10 cellular contexts compared by ENCODE assay signal in genomic region chr6:41426888-41427641, GRCh38.
A peak's percentile ranks its signal among the peaks of the same experiment; 100 is the strongest.
DNase-seq lines count a peak whose midpoint lies in the region; ATAC-seq and TF ChIP-seq lines count a peak whose summit lies in the region.
"Had no signal": no experiment of that assay in that cellular context is flagged by ENCODE, and none has a peak within 500 bp of the region (broad histone marks: within the 10 kb centered on the region; RNA-seq: fewer than 3 reads in every experiment).

No MANE protein-coding gene starts in this region.

- H3K79me2 ChIP-seq in HCT116 (ENCODE audit: insufficient read depth, low read length): no peaks in the 10 kb centered on the region

- TF ChIP-seq POLR2A in HCT116 (IDR thresholded peaks at IDR 0.05; ENCODE audit: borderline replicate concordance, extremely low read depth, insufficient read depth, insufficient read length) (no peak), body of pancreas (IDR thresholded peaks at IDR 0.05) (no peak)

- H2AFZ ChIP-seq in HCT116 (ENCODE audit: low read depth, low read length, poor library complexity, severe bottlenecking): no peak overlapping the region

- RAD21 ChIA-PET in HCT116 (lab: Charles Lee; ENCODE audit: low non-redundant PET in 1 of 2, low total read pairs in 2 of 2, uncharacterized antibody in 2 of 2, unreplicated experiment in 2 of 2): no interaction called here

- H3K27ac ChIP-seq in HCT116 (ENCODE audit: low read depth, low read length) (no peak overlapping the region; the same call in 1 of the 2 replicates), body of pancreas (peak overlapping the region; percentile 76 to 94 (median 94)), left lung (peak overlapping the region in 1 of 2 donors; percentile 37), subcutaneous abdominal adipose tissue (ENCODE audit: low read depth, low read length) (no peak overlapping the region)

- POLR2A ChIA-PET in HCT116 (lab: Charles Lee): no interaction called here

- ATAC-seq in HCT116 (no peak), body of pancreas (no peak), left lung (no peak), GM19395 (IDR thresholded peaks at IDR 0.05; ENCODE audit: unreplicated experiment) (no peak), GM21360 (IDR thresholded peaks at IDR 0.05; ENCODE audit: unreplicated experiment) (no peak), HG03571 (IDR thresholded peaks at IDR 0.05; ENCODE audit: unreplicated experiment) (no peak)

- CTCF ChIA-PET in HCT116 (lab: Charles Lee): interaction anchor here (1.4 kb wide), 1 partner anchor 165 kb away, joined by 3 read pairs; no protein-coding TSS in a partner anchor

- WGBS in body of pancreas, 2 donors: 41 to 76% methylated on average over 21 to 28 of the region's 30 CpGs

- TF ChIP-seq CTCF in HCT116 (IDR thresholded peaks at IDR 0.05 in 2 of 3, conservative IDR thresholded peaks at IDR 0.05 in 1 of 3; ENCODE audit: borderline replicate concordance in 1 of 3, insufficient read depth in 1 of 3, low read depth in 2 of 3, low read length in 2 of 3) (no peak), body of pancreas (IDR thresholded peaks at IDR 0.05) (no peak), left lung (IDR thresholded peaks at IDR 0.05) (no peak)

- H3K27me3 ChIP-seq in HCT116 (ENCODE audit: insufficient read depth, low read length) (no peaks in the 10 kb centered on the region), body of pancreas (no peaks in the 10 kb centered on the region), left lung (peaks cover 16 to 64% of the 10 kb centered on the region in 2 donors), subcutaneous abdominal adipose tissue (ENCODE audit: control insufficient read depth in 5 of 5, insufficient read depth in 4 of 5, low read length in 5 of 5) (peaks cover 0 to 10% (median 3%) of the 10 kb centered on the region in 5 donors)

- intact Hi-C loops in HCT116 (cut with micrococcal nuclease) (no loop called here), body of pancreas (cut with DNase I) (no loop called here), left lung (cut with DNase I) (loop anchor here in 1 of 2 donors (10.0 kb wide), 1 partner anchor 168 kb away; no protein-coding TSS in a partner anchor)

- no TSS peak for BruUV-seq in HCT116 (replicated peaks; lab: Mats Ljungman, UMichigan)

- H3K4me1 ChIP-seq in HCT116 (ENCODE audit: control insufficient read depth in 1 of 2, insufficient read depth in 2 of 2, low read length in 2 of 2) (peaks cover 36 to 55% of the 10 kb centered on the region in 2 experiments), body of pancreas (peaks cover 22% of the 10 kb centered on the region), left lung (peaks cover 8 to 30% of the 10 kb centered on the region in 2 donors), subcutaneous abdominal adipose tissue (ENCODE audit: control insufficient read depth in 5 of 5, insufficient read depth in 5 of 5, low read length in 5 of 5) (peaks cover 4 to 49% (median 46%) of the 10 kb centered on the region in 5 donors)

- no peak for TF ChIP-seq RAD21 in HCT116 (IDR thresholded peaks at IDR 0.05; ENCODE audit: low read depth)

- DNase-seq in HCT116 (ENCODE audit: low read depth, low spot score): no peak
- DNase-seq in body of pancreas: no peak
- DNase-seq in left lung: no peak
- no peak for DNase-seq in activated CD4-positive, CD25-positive, alpha-beta regulatory T cell (lab: John Stamatoyannopoulos, UW)
- DNase-seq: activated CD4-positive, alpha-beta T cell treated with anti-CD3 and anti-CD28 coated beads, Interleukin-2, amount 10 ng/mL, durations not matched to agents 7 days and 5 days; KBM-7 had no signal

- H3K9ac ChIP-seq in HCT116 (ENCODE audit: low read length) (peak overlapping the region; percentile 43; the same call in 1 of the 2 replicates), subcutaneous abdominal adipose tissue (ENCODE audit: low read length in 5 of 5) (peak overlapping the region in 2 of 5 donors; percentile 42 to 58)

- H3K9me2 ChIP-seq in HCT116 (ENCODE audit: insufficient read depth): no peaks in the 10 kb centered on the region

- H3K4me3 ChIP-seq in HCT116 (replicated peaks in 1 of 2; ENCODE audit: low read depth in 1 of 2, low read length in 2 of 2): peak overlapping the region; percentile 47 to 64
- H3K4me3 ChIP-seq in body of pancreas: no peak overlapping the region
- H3K4me3 ChIP-seq in left lung: peak overlapping the region; percentile 21 to 42
- H3K4me3 ChIP-seq in subcutaneous abdominal adipose tissue (ENCODE audit: low read depth in 1 of 5, low read length in 5 of 5): peak overlapping the region in 3 of 5 donors; percentile 36 to 65 (median 48)

- H3K36me3 ChIP-seq in HCT116 (ENCODE audit: control insufficient read depth in 1 of 2, insufficient read depth in 2 of 2, low read length in 2 of 2) (no peaks in the 10 kb centered on the region), body of pancreas (replicated peaks in 1 of 2; ENCODE audit: insufficient read depth in 1 of 2, low read depth in 2 of 2) (no peaks in the 10 kb centered on the region), left lung (no peaks in the 10 kb centered on the region), subcutaneous abdominal adipose tissue (ENCODE audit: control insufficient read depth in 5 of 5, insufficient read depth in 5 of 5, low read length in 5 of 5) (no peaks in the 10 kb centered on the region)

- H3K9me3 ChIP-seq in HCT116 (ENCODE audit: control insufficient read depth in 1 of 2, insufficient read depth in 1 of 2, low read depth in 1 of 2, low read length in 2 of 2): no peaks in the 10 kb centered on the region
- no peaks in the 10 kb centered on the region for H3K9me3 ChIP-seq in body of pancreas
- no peaks in the 10 kb centered on the region for H3K9me3 ChIP-seq in left lung
- H3K9me3 ChIP-seq in subcutaneous abdominal adipose tissue (ENCODE audit: control insufficient read depth in 5 of 5, low read length in 5 of 5): no peaks in the 10 kb centered on the region

- H4K20me1 ChIP-seq in HCT116 (ENCODE audit: insufficient read depth): no peaks in the 10 kb centered on the region

- peak overlapping the region; percentile 85 for H3K4me2 ChIP-seq in HCT116 (ENCODE audit: low read length)

TF ChIP-seq in HCT116, 20 proteins besides CTCF, POLR2A, EP300 and RAD21:
- TF ChIP-seq MAX (IDR thresholded peaks at IDR 0.05) (no peak), REST (IDR thresholded peaks at IDR 0.05; ENCODE audit: low read depth) (no peak), ZBTB33 (IDR thresholded peaks at IDR 0.05; ENCODE audit: extremely low read depth, insufficient replicate concordance, low read length) (no peak), EZH2 (IDR thresholded peaks at IDR 0.05) (no peak)

Comparison
In these comparisons a context has a peak if more than half of its experiments do, and no peak if none do; other contexts are left out.
1. H3K27ac ChIP-seq: peak in body of pancreas (4 of 4); none in HCT116 (single experiment) and subcutaneous abdominal adipose tissue (single experiment).
2. H3K4me3 ChIP-seq: peak in HCT116 (2 of 2), left lung (2 of 2) and subcutaneous abdominal adipose tissue (3 of 5); none in body of pancreas (0 of 2).